In genomic region chr2:128347701-128348504, GRCh38 we compare ENCODE assay signal across 9 cellular contexts. TPM values are rescaled to one million over a fixed set of nuclear protein-coding genes. Genes with fewer than 3 reads are reported as not detected.
DNase-seq lines count a peak whose midpoint lies in the region; ATAC-seq, FAIRE-seq and TF ChIP-seq lines count a peak whose summit lies in the region.
"Had no signal": no experiment of that assay in that cellular context is flagged by ENCODE, and none has a peak within 500 bp of the region (broad histone marks: within the 10 kb centered on the region; RNA-seq: fewer than 3 reads in every experiment).

No MANE protein-coding gene starts in this region.

- H4K8ac ChIP-seq in H1 (ENCODE audit: extremely low read depth, insufficient read depth, low read length) (peak overlapping the region; percentile 77), mesenchymal stem cell (ENCODE audit: low read length) (peak overlapping the region; percentile 35)

- H3K14ac ChIP-seq in H1 (ENCODE audit: insufficient read length) (no peak overlapping the region), mesenchymal stem cell (ENCODE audit: low read length in 2 of 2) (peak overlapping the region in 1 of 2 experiments; percentile 37)

- POLR2A ChIA-PET in H1 (lab: Charles Lee; ENCODE audit: partially characterized antibody) = interaction anchor here (1.0 to 1.5 kb wide), 2 partner anchors 9 to 15 kb away, joined by 3 to 4 read pairs; no protein-coding TSS in a partner anchor

- H4K91ac ChIP-seq in H1 (replicated peaks; ENCODE audit: insufficient read length, low read length) (no peak overlapping the region), mesenchymal stem cell (ENCODE audit: low read length) (no peak overlapping the region)

- H3K23ac ChIP-seq in H1 (ENCODE audit: insufficient read length) = no peak overlapping the region
- no peak overlapping the region for H3K23ac ChIP-seq in mesenchymal stem cell (ENCODE audit: low read length in 2 of 2)

- DNase-seq in NCI-H2081 (lab: John Stamatoyannopoulos, UW) (peak; percentile 41 to 70), NCI-H2081 treated with DMSO at 0.1 percent for 48 hours (lab: John Stamatoyannopoulos, UW) (no peak), H1 (ENCODE audit: low read depth in 1 of 2, low spot score in 2 of 2) (no peak), mesenchymal stem cell (no peak), upper lobe of right lung (no peak), NCI-H1417 treated with DMSO at 0.1 percent for 48 hours (lab: John Stamatoyannopoulos, UW) (no peak), SJCRH30 (no peak), Kasumi-1 (lab: John Stamatoyannopoulos, UW) (no peak)

- TF ChIP-seq CTCF in H1 (IDR thresholded peaks at IDR 0.05; ENCODE audit: control extremely low read depth in 1 of 3, insufficient read depth in 1 of 3, low read depth in 1 of 3, low read length in 3 of 3) (no peak), upper lobe of right lung (IDR thresholded peaks at IDR 0.05) (no peak)

- H2BK15ac ChIP-seq in H1 (ENCODE audit: low read length) (peak overlapping the region; percentile 90; the same call in 1 of the 2 replicates), mesenchymal stem cell (ENCODE audit: low read depth, poor library complexity, severe bottlenecking) (no peak overlapping the region)

- no peak overlapping the region for H3K4me3 ChIP-seq in H1 (ENCODE audit: extremely low read depth in 1 of 4, insufficient read depth in 2 of 4, low read depth in 3 of 4, low read length in 4 of 4)
- H3K4me3 ChIP-seq in mesenchymal stem cell (ENCODE audit: insufficient read depth in 1 of 2, low read depth in 1 of 2, low read length in 2 of 2) = no peak overlapping the region
- H3K4me3 ChIP-seq in upper lobe of right lung = no peak overlapping the region
- H3K4me3 ChIP-seq in SJCRH30 = no peak overlapping the region

- no peak for TF ChIP-seq EP300 in H1 (IDR thresholded peaks at IDR 0.05; ENCODE audit: borderline replicate concordance in 1 of 2, low read depth in 2 of 2, low read length in 2 of 2)

- WGBS in H1 (ENCODE audit: extremely low coverage in 1 of 2, insufficient coverage in 1 of 2, insufficient read length in 1 of 2, insufficient replicate concordance in 2 of 2, low coverage in 1 of 2, low lambda C conversion rate in 2 of 2, missing lambda C conversion rate in 1 of 2), 2 experiments = 80% methylated on average over 16 of the region's 16 CpGs; no CpG with 5 or more reads in 1 of the 2 experiments
- 80% methylated on average over 16 of the region's 16 CpGs for WGBS in mesenchymal stem cell

- no peak for TF ChIP-seq RAD21 in H1 (IDR thresholded peaks at IDR 0.05 in 1 of 2, conservative IDR thresholded peaks at IDR 0.05 in 1 of 2; ENCODE audit: low read depth in 2 of 2, low read length in 2 of 2)

- H2AK5ac ChIP-seq in H1 (ENCODE audit: low read depth, low read length) (no peak overlapping the region), mesenchymal stem cell (ENCODE audit: low read length, severe bottlenecking) (no peak overlapping the region)

- H3K27ac ChIP-seq in H1 (ENCODE audit: low read depth, low read length) = no peak overlapping the region
- H3K27ac ChIP-seq in mesenchymal stem cell (ENCODE audit: low read length, poor library complexity, severe bottlenecking) = peak overlapping the region; percentile 66
- peak overlapping the region; percentile 65 for H3K27ac ChIP-seq in upper lobe of right lung
- H3K27ac ChIP-seq in SJCRH30 = no peak overlapping the region

- no peak overlapping the region for H3K56ac ChIP-seq in H1 (replicated peaks; ENCODE audit: insufficient read length, low read depth, low read length)

- H2AFZ ChIP-seq in H1 (ENCODE audit: low read length) = no peak overlapping the region
- H2AFZ ChIP-seq in mesenchymal stem cell (ENCODE audit: low read depth, low read length) = no peak overlapping the region

- H3K79me1 ChIP-seq in H1 (ENCODE audit: low read depth, low read length) = no peaks in the 10 kb centered on the region
- H3K79me1 ChIP-seq in mesenchymal stem cell (replicated peaks; ENCODE audit: low read length, poor library complexity, severe bottlenecking) = no peaks in the 10 kb centered on the region

- FAIRE-seq in H1 (lab: Jason Lieb, UNC) = no peak
- FAIRE-seq: A204.1 had no signal

- ATAC-seq in upper lobe of right lung = peak; percentile 85

- H3K9ac ChIP-seq in H1 (replicated peaks in 1 of 4; ENCODE audit: extremely low read depth in 1 of 4, low read depth in 3 of 4, low read length in 3 of 4) (no peak overlapping the region), mesenchymal stem cell (ENCODE audit: low read length) (peak overlapping the region; percentile 66)

- intact Hi-C loops in upper lobe of right lung (cut with DNase I) = no loop called here

- peaks cover 18 to 22% of the 10 kb centered on the region in 2 experiments for H3K9me3 ChIP-seq in H1 (ENCODE audit: insufficient read depth in 2 of 2, low read depth in 1 of 2, low read length in 1 of 2)
- H3K9me3 ChIP-seq in mesenchymal stem cell (ENCODE audit: control insufficient read depth, low read length) = peaks cover 11% of the 10 kb centered on the region
- H3K9me3 ChIP-seq in upper lobe of right lung = no peaks in the 10 kb centered on the region
- peaks cover 19% of the 10 kb centered on the region for H3K9me3 ChIP-seq in SJCRH30 (replicated peaks)

- peaks cover 0 to 3% (median 0%) of the 10 kb centered on the region in 4 experiments; a peak in 1 of 7 replicates for H3K4me1 ChIP-seq in H1 (replicated peaks in 1 of 4; ENCODE audit: control insufficient read depth in 3 of 4, insufficient read depth in 4 of 4, low read length in 3 of 4)
- H3K4me1 ChIP-seq in mesenchymal stem cell (ENCODE audit: control insufficient read depth, insufficient read depth, low read depth, low read length) = peaks cover 16% of the 10 kb centered on the region
- peaks cover 19% of the 10 kb centered on the region for H3K4me1 ChIP-seq in upper lobe of right lung
- H3K4me1 ChIP-seq in SJCRH30 = peaks cover 5% of the 10 kb centered on the region; the same call in 1 of the 2 replicates

- H3K4ac ChIP-seq in H1 (replicated peaks; ENCODE audit: insufficient read length, low read depth, low read length) = no peak overlapping the region
- H3K4ac ChIP-seq in mesenchymal stem cell (ENCODE audit: low read depth in 1 of 2, low read length in 2 of 2) = no peak overlapping the region

- H2BK120ac ChIP-seq in H1 (replicated peaks; ENCODE audit: low read depth, low read length) = no peak overlapping the region
- no peak overlapping the region for H2BK120ac ChIP-seq in mesenchymal stem cell (ENCODE audit: low read depth, low read length)

- H3K36me3 ChIP-seq in H1 (ENCODE audit: control insufficient read depth in 2 of 4, insufficient read depth in 4 of 4, low read length in 3 of 4) (peaks cover 0 to 4% (median 0%) of the 10 kb centered on the region in 4 experiments; a peak in 1 of 8 replicates), mesenchymal stem cell (ENCODE audit: control insufficient read depth in 1 of 2, insufficient read depth in 2 of 2, low read depth in 1 of 2, low read length in 2 of 2) (peaks cover 0 to 2% of the 10 kb centered on the region in 2 experiments), upper lobe of right lung (no peaks in the 10 kb centered on the region), SJCRH30 (no peaks in the 10 kb centered on the region)

- no peaks in the 10 kb centered on the region for H3K23me2 ChIP-seq in H1 (ENCODE audit: low read depth, low read length)

- H4K5ac ChIP-seq in H1 (ENCODE audit: insufficient read length, low read depth, low read length) = no peak overlapping the region

- H3K18ac ChIP-seq in H1 (ENCODE audit: extremely low read depth, low read length) = no peak overlapping the region
- no peak overlapping the region for H3K18ac ChIP-seq in mesenchymal stem cell (ENCODE audit: low read depth in 1 of 2, low read length in 2 of 2)

- H2BK20ac ChIP-seq in H1 (ENCODE audit: low read length) = no peak overlapping the region

- CTCF ChIA-PET in H1 (lab: Charles Lee; ENCODE audit: partially characterized antibody) = interaction anchor here (0.7 to 1.4 kb wide), 4 partner anchors 31 to 183 kb away, joined by 3 to 5 read pairs (median 4); no protein-coding TSS in a partner anchor

- H3K27me3 ChIP-seq in H1 (replicated peaks in 1 of 4; ENCODE audit: control insufficient read depth in 3 of 4, extremely low read depth in 1 of 4, insufficient read depth in 3 of 4, low read length in 3 of 4) = no peaks in the 10 kb centered on the region; a peak in 1 of 7 replicates
- no peaks in the 10 kb centered on the region for H3K27me3 ChIP-seq in mesenchymal stem cell (ENCODE audit: control insufficient read depth in 1 of 2, insufficient read depth in 1 of 2, low read length in 2 of 2)
- no peaks in the 10 kb centered on the region for H3K27me3 ChIP-seq in upper lobe of right lung
- no peaks in the 10 kb centered on the region for H3K27me3 ChIP-seq in SJCRH30

- H4K20me1 ChIP-seq in H1 (replicated peaks in 1 of 2; ENCODE audit: control insufficient read depth in 1 of 2, insufficient read depth in 2 of 2, low read length in 2 of 2) = no peaks in the 10 kb centered on the region

- H2BK5ac ChIP-seq in H1 (ENCODE audit: low read depth, low read length) (0 out of 2 replicates have a peak overlapping the region, but pooled peaks have one; percentile 66), mesenchymal stem cell (ENCODE audit: low read depth, low read length, poor library complexity, severe bottlenecking) (peak overlapping the region; percentile 26)

- no peak overlapping the region for H3K4me2 ChIP-seq in H1 (ENCODE audit: insufficient read depth in 1 of 2, low read depth in 2 of 2, low read length in 2 of 2)
- H3K4me2 ChIP-seq in mesenchymal stem cell (ENCODE audit: low read length, poor library complexity, severe bottlenecking) = no peak overlapping the region

- H2BK12ac ChIP-seq in H1 (ENCODE audit: low read depth, low read length) = peak overlapping the region; percentile 11; the same call in 1 of the 2 replicates
- no peak overlapping the region for H2BK12ac ChIP-seq in mesenchymal stem cell (ENCODE audit: low read length in 2 of 2)

- no peaks in the 10 kb centered on the region for H3K79me2 ChIP-seq in H1 (ENCODE audit: control insufficient read depth in 1 of 2, insufficient read depth in 2 of 2, low read length in 2 of 2)

- no peak for TF ChIP-seq POLR2A in H1 (IDR thresholded peaks at IDR 0.05; ENCODE audit: control extremely low read depth in 1 of 2, low read depth in 2 of 2, low read length in 2 of 2)

RNA-seq across cellular contexts. Expression of gene HS6ST1, which starts 29.2 kb away (rescaled TPM):
- total RNA-seq in H1 (2021; fragmentation: NEBNext Ultra II Directional; extraction: Animal tissue kit (Norgen Biotek cat#: 25700)) = 72.8 and 74.6 TPM in 2 replicates
- 37.4 and 61.3 TPM in 2 replicates for polyA plus RNA-seq in H1 (2011; rRNA removed)
- polyA plus RNA-seq in H1 (2011; cell fraction: cytosol; rRNA removed) = 37.9 TPM
- polyA plus RNA-seq in H1 (2011; cell fraction: nucleus; rRNA removed) = 51.0 TPM
- 44.2 to 60.1 TPM (median 56.3 TPM) in 4 replicates for polyA plus RNA-seq in H1 (2012, experiment 1 of 2)
- 57.3 TPM for polyA plus RNA-seq in H1 (2012, experiment 2 of 2)
- 41.0 TPM for polyA plus RNA-seq in H1 (2013, experiment 1 of 2)
- 45.1 TPM for polyA plus RNA-seq in H1 (2013, experiment 2 of 2)
- polyA minus RNA-seq in H1 (2011; rRNA and poly(A)+ RNA removed) = 26.9 and 34.9 TPM in 2 replicates
- 49.1 TPM for polyA minus RNA-seq in H1 (2011; cell fraction: cytosol; rRNA and poly(A)+ RNA removed)
- polyA minus RNA-seq in H1 (2011; cell fraction: nucleus; rRNA and poly(A)+ RNA removed) = 74.6 TPM
- 37.7 TPM for polyA plus RNA-seq in mesenchymal stem cell (2013, experiment 1 of 2)
- 37.3 TPM for polyA plus RNA-seq in mesenchymal stem cell (2013, experiment 2 of 2)
- total RNA-seq in upper lobe of right lung = 33.2 TPM
- 18.8 and 20.0 TPM in 2 replicates for total RNA-seq in SJCRH30 (2014; rRNA removed; shearing (Covaris generic))

Comparison
In these comparisons a context has a peak if more than half of its experiments do, and no peak if none do; other contexts are left out.
1. DNase-seq: peak in NCI-H2081 (2 of 2); none in NCI-H2081 treated with DMSO at 0.1 percent for 48 hours (single experiment), H1 (0 of 2), mesenchymal stem cell (single experiment), upper lobe of right lung (single experiment), NCI-H1417 treated with DMSO at 0.1 percent for 48 hours (single experiment), SJCRH30 (0 of 2) and Kasumi-1 (0 of 2).
2. H3K27ac ChIP-seq: peak in mesenchymal stem cell (single experiment) and upper lobe of right lung (single experiment); none in H1 (single experiment) and SJCRH30 (single experiment).